Comparison of ENCODE assay signal across 24 cellular contexts in the genomic region with DNA sequence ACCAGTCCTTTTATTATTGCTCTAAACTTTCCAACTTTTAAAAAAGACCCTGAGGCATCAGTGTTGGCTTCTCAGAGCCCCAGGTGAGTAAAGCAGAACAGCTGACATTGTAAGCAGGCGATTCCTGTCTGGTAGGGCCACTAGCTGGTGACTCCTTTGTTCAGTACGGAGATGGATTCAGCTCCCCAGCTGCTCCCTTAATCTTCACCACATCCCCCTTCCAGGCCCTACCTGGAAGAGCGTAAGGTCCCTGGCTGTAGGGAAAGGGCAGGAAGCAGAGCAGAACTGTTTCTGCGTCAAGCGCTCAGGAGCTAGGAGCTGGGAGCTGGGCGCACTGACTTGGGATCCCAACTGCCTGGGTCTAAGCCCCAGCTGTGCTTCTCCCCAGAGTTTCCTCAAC.
DNase-seq lines count a peak whose midpoint lies in the region; ATAC-seq and TF ChIP-seq lines count a peak whose summit lies in the region.
"Had no signal": no experiment of that assay in that cellular context is flagged by ENCODE, and none has a peak within 500 bp of the region (broad histone marks: within the 10 kb centered on the region; RNA-seq: fewer than 3 reads in every experiment).

No MANE protein-coding gene starts in this region.

- no peak overlapping the region for H3T11ph ChIP-seq in H9 (ENCODE audit: low read length)

- ATAC-seq in WTC11: peak; percentile 76
- ATAC-seq in activated naive CD8-positive, alpha-beta T cell treated with anti-CD3 and anti-CD28 coated beads, Interleukin-2, amount 50 U/mL, for 24 hours: no peak
- no peak for ATAC-seq in activated naive CD4-positive, alpha-beta T cell treated with anti-CD3 and anti-CD28 coated beads, Interleukin-2, amount 50 U/mL, for 72 hours
- ATAC-seq: GM12878, Right ventricle myocardium inferior had no signal

- no peak overlapping the region for H2AFZ ChIP-seq in H9 (ENCODE audit: low read length)
- H2AFZ ChIP-seq in mesenchymal stem cell (ENCODE audit: low read depth, low read length): no peak overlapping the region

- DNase-seq in H9: peak; percentile 58
- peak; percentile 17 for DNase-seq in WTC11 (ENCODE audit: low spot score)
- DNase-seq in mesenchymal stem cell: no peak
- no peak for DNase-seq in MG63
- no peak for DNase-seq in activated naive CD8-positive, alpha-beta T cell treated with anti-CD3 and anti-CD28 coated beads, Interleukin-2, amount 50 U/mL, for 24 hours
- no peak for DNase-seq in NCI-H2107 treated with DMSO at 0.1 percent for 48 hours (lab: John Stamatoyannopoulos, UW; ENCODE audit: unreplicated experiment)
- no peak for DNase-seq in activated naive CD4-positive, alpha-beta T cell treated with anti-CD3 and anti-CD28 coated beads, Interleukin-2, amount 50 U/mL, for 72 hours (ENCODE audit: low spot score in 2 of 2)
- DNase-seq: BE2C; Calu3; CD4-positive, alpha-beta memory T cell; GOT3; Kasumi-1; MM.1S; NCI-H1105 treated with DMSO at 0.1 percent for 48 hours; NCI-H1694; NCI-H2107; NCI-H345; NCI-H526; NK-92 treated with Interleukin-12 subunit alpha and Interleukin-12 subunit beta, amount 100 ng/mL, for 24 hours; Peyer's patch had no signal

- H3K4me1 Mint-ChIP-seq in H9: peaks cover 51 to 59% of the 10 kb centered on the region in 2 experiments
- H3K4me1 Mint-ChIP-seq in WTC11: peaks cover 68% of the 10 kb centered on the region
- H3K4me1 Mint-ChIP-seq in activated naive CD8-positive, alpha-beta T cell treated with anti-CD3 and anti-CD28 coated beads, Interleukin-2, amount 50 U/mL, for 24 hours: no peaks in the 10 kb centered on the region
- H3K4me1 Mint-ChIP-seq: CD4-positive, alpha-beta memory T cell; IgD-negative memory B cell had no signal

- POLR2A ChIA-PET in WTC11 (lab: Charles Lee): no interaction called here

- H2AK5ac ChIP-seq in H9 (ENCODE audit: insufficient read length, low read length) (no peak overlapping the region), mesenchymal stem cell (ENCODE audit: low read length, severe bottlenecking) (no peak overlapping the region)

- H3K4me3 ChIP-seq in BLaER1: no peak overlapping the region
- H3K4me3 ChIP-seq in mesenchymal stem cell (ENCODE audit: insufficient read depth in 1 of 2, low read depth in 1 of 2, low read length in 2 of 2): no peak overlapping the region
- H3K4me3 ChIP-seq in MG63: no peak overlapping the region
- H3K4me3 ChIP-seq: GM12878, Peyer's patch had no signal

- no peaks in the 10 kb centered on the region for H3K79me2 ChIP-seq in H9 (ENCODE audit: insufficient read depth, low read length)

- H2BK15ac ChIP-seq in H9 (ENCODE audit: low read depth, low read length): no peak overlapping the region
- H2BK15ac ChIP-seq in mesenchymal stem cell (ENCODE audit: low read depth, poor library complexity, severe bottlenecking): no peak overlapping the region

- no peaks in the 10 kb centered on the region; the same call in 1 of the 2 replicates for H3K27me3 Mint-ChIP-seq in H9 (ENCODE audit: low read depth)
- no peaks in the 10 kb centered on the region for H3K27me3 Mint-ChIP-seq in WTC11 (ENCODE audit: low read depth)
- H3K27me3 Mint-ChIP-seq in activated naive CD8-positive, alpha-beta T cell treated with anti-CD3 and anti-CD28 coated beads, Interleukin-2, amount 50 U/mL, for 24 hours: no peaks in the 10 kb centered on the region
- H3K27me3 Mint-ChIP-seq: IgD-negative memory B cell had no signal

- no peak overlapping the region for H2BK5ac ChIP-seq in H9 (ENCODE audit: insufficient read length, low read length)
- H2BK5ac ChIP-seq in mesenchymal stem cell (ENCODE audit: low read depth, low read length, poor library complexity, severe bottlenecking): no peak overlapping the region

- H3K23me2 ChIP-seq in H9 (ENCODE audit: insufficient read length, low read depth, low read length, poor library complexity, severe bottlenecking): no peaks in the 10 kb centered on the region

- H4K5ac ChIP-seq in H9 (ENCODE audit: insufficient read length, low read depth, low read length): no peak overlapping the region

- H3K27ac ChIP-seq in BLaER1 (0 out of 2 replicates have a peak overlapping the region, but pooled peaks have one; percentile 18), H9 (ENCODE audit: insufficient read length, low read depth, low read length) (no peak overlapping the region), mesenchymal stem cell (ENCODE audit: low read length, poor library complexity, severe bottlenecking) (no peak overlapping the region)
- H3K27ac ChIP-seq: Peyer's patch had no signal

- H3K4me3 Mint-ChIP-seq in H9 (no peak overlapping the region), WTC11 (peak overlapping the region; percentile 4; the same call in 1 of the 2 replicates)
- no peak overlapping the region for H3K4me3 Mint-ChIP-seq in activated naive CD8-positive, alpha-beta T cell treated with anti-CD3 and anti-CD28 coated beads, Interleukin-2, amount 50 U/mL, for 24 hours
- H3K4me3 Mint-ChIP-seq: CD4-positive, alpha-beta memory T cell; IgD-negative memory B cell had no signal

- H3K23ac ChIP-seq in H9 (ENCODE audit: insufficient read length, low read depth, low read length) (no peak overlapping the region), mesenchymal stem cell (ENCODE audit: low read length in 2 of 2) (no peak overlapping the region)

- H4K91ac ChIP-seq in H9 (ENCODE audit: insufficient read length, low read depth, low read length): no peak overlapping the region
- no peak overlapping the region for H4K91ac ChIP-seq in mesenchymal stem cell (ENCODE audit: low read length)

- WGBS in H9 (ENCODE audit: extremely low coverage, insufficient read length, low lambda C conversion rate): no CpG with 5 or more reads among the region's 6 CpGs
- 77% methylated on average over 6 of the region's 6 CpGs for WGBS in mesenchymal stem cell

- no peak overlapping the region for H3K18ac ChIP-seq in H9 (ENCODE audit: insufficient read length, low read depth, low read length)
- no peak overlapping the region for H3K18ac ChIP-seq in mesenchymal stem cell (ENCODE audit: low read depth in 1 of 2, low read length in 2 of 2)

- no peak overlapping the region for H2BK12ac ChIP-seq in H9 (ENCODE audit: insufficient read length, low read depth, low read length)
- H2BK12ac ChIP-seq in mesenchymal stem cell (ENCODE audit: low read length in 2 of 2): no peak overlapping the region

- no peaks in the 10 kb centered on the region for H3K9me3 Mint-ChIP-seq in H9
- no peaks in the 10 kb centered on the region for H3K9me3 Mint-ChIP-seq in WTC11
- no peaks in the 10 kb centered on the region for H3K9me3 Mint-ChIP-seq in activated naive CD8-positive, alpha-beta T cell treated with anti-CD3 and anti-CD28 coated beads, Interleukin-2, amount 50 U/mL, for 24 hours
- H3K9me3 Mint-ChIP-seq in activated naive CD4-positive, alpha-beta T cell treated with anti-CD3 and anti-CD28 coated beads, Interleukin-2, amount 50 U/mL, for 72 hours: peaks cover 0 to 15% of the 10 kb centered on the region in 2 donors

- H3K36me3 Mint-ChIP-seq in H9 (ENCODE audit: insufficient read depth in 1 of 3, low read depth in 3 of 3) (no peaks in the 10 kb centered on the region), WTC11 (no peaks in the 10 kb centered on the region)
- H3K36me3 Mint-ChIP-seq in activated naive CD8-positive, alpha-beta T cell treated with anti-CD3 and anti-CD28 coated beads, Interleukin-2, amount 50 U/mL, for 24 hours (ENCODE audit: low read depth): no peaks in the 10 kb centered on the region
- no peaks in the 10 kb centered on the region for H3K36me3 Mint-ChIP-seq in activated naive CD4-positive, alpha-beta T cell treated with anti-CD3 and anti-CD28 coated beads, Interleukin-2, amount 50 U/mL, for 72 hours
- H3K36me3 Mint-ChIP-seq: CD4-positive, alpha-beta memory T cell; IgD-negative memory B cell had no signal

- H3K9me3 ChIP-seq in BLaER1 (no peaks in the 10 kb centered on the region), H9 (ENCODE audit: control insufficient read depth, low read depth, low read length) (no peaks in the 10 kb centered on the region), mesenchymal stem cell (ENCODE audit: control insufficient read depth, low read length) (no peaks in the 10 kb centered on the region), MG63 (no peaks in the 10 kb centered on the region; the same call in 1 of the 2 replicates)
- H3K9me3 ChIP-seq: BE2C, Peyer's patch had no signal

- H3K36me3 ChIP-seq in BLaER1: no peaks in the 10 kb centered on the region
- H3K36me3 ChIP-seq in mesenchymal stem cell (ENCODE audit: control insufficient read depth in 1 of 2, insufficient read depth in 2 of 2, low read depth in 1 of 2, low read length in 2 of 2): no peaks in the 10 kb centered on the region
- H3K36me3 ChIP-seq in MG63: no peaks in the 10 kb centered on the region
- H3K36me3 ChIP-seq: BE2C, Peyer's patch had no signal

- CTCF ChIA-PET in WTC11 (lab: Charles Lee): interaction anchor here (0.6 to 2.1 kb wide), 8 partner anchors 15 to 286 kb away, joined by 3 to 17 read pairs (median 6); no protein-coding TSS in a partner anchor

- no peaks in the 10 kb centered on the region for H3K79me1 ChIP-seq in H9 (ENCODE audit: insufficient read depth, low read depth, low read length, poor library complexity, severe bottlenecking)
- H3K79me1 ChIP-seq in mesenchymal stem cell (replicated peaks; ENCODE audit: low read length, poor library complexity, severe bottlenecking): no peaks in the 10 kb centered on the region

- TF ChIP-seq CTCF in H9 (conservative IDR thresholded peaks at IDR 0.05): no peak
- no peak for TF ChIP-seq CTCF in WTC11 (IDR thresholded peaks at IDR 0.05)

- no peak overlapping the region for H4K8ac ChIP-seq in H9 (replicated peaks; ENCODE audit: insufficient read length, low read depth, low read length)
- peak overlapping the region; percentile 2 for H4K8ac ChIP-seq in mesenchymal stem cell (ENCODE audit: low read length)

- H3K4ac ChIP-seq in H9 (ENCODE audit: low read depth, low read length) (no peak overlapping the region), mesenchymal stem cell (ENCODE audit: low read depth in 1 of 2, low read length in 2 of 2) (no peak overlapping the region)

- no peak overlapping the region for H3K56ac ChIP-seq in H9 (ENCODE audit: insufficient read length, low read depth, low read length)

- H3K4me1 ChIP-seq in BLaER1: peaks cover 18% of the 10 kb centered on the region
- peaks cover 12% of the 10 kb centered on the region; the same call in 1 of the 2 replicates for H3K4me1 ChIP-seq in H9 (ENCODE audit: insufficient read depth, low read length)
- H3K4me1 ChIP-seq in mesenchymal stem cell (ENCODE audit: control insufficient read depth, insufficient read depth, low read depth, low read length): peaks cover 3% of the 10 kb centered on the region
- H3K4me1 ChIP-seq: Peyer's patch had no signal

- H2BK20ac ChIP-seq in H9 (ENCODE audit: low read depth, low read length, poor library complexity, severe bottlenecking): no peak overlapping the region

- H4K20me1 ChIP-seq in BLaER1 (no peaks in the 10 kb centered on the region), H9 (ENCODE audit: control insufficient read depth, insufficient read depth, insufficient read length) (no peaks in the 10 kb centered on the region)

- H3K9ac ChIP-seq in BLaER1: no peak overlapping the region
- H3K9ac ChIP-seq in H9 (ENCODE audit: extremely low read depth, insufficient read length, low read length): no peak overlapping the region
- no peak overlapping the region for H3K9ac ChIP-seq in mesenchymal stem cell (ENCODE audit: low read length)

- H3K27ac Mint-ChIP-seq in H9 (peak overlapping the region in 2 of 3 experiments; percentile 53 to 63; a peak in 4 of 7 replicates), WTC11 (peak overlapping the region; percentile 73)
- H3K27ac Mint-ChIP-seq in activated naive CD8-positive, alpha-beta T cell treated with anti-CD3 and anti-CD28 coated beads, Interleukin-2, amount 50 U/mL, for 24 hours: no peak overlapping the region
- no peak overlapping the region for H3K27ac Mint-ChIP-seq in activated naive CD4-positive, alpha-beta T cell treated with anti-CD3 and anti-CD28 coated beads, Interleukin-2, amount 50 U/mL, for 72 hours
- H3K27ac Mint-ChIP-seq: CD4-positive, alpha-beta memory T cell; IgD-negative memory B cell had no signal

- H3K27me3 ChIP-seq in BLaER1 (no peaks in the 10 kb centered on the region), H9 (ENCODE audit: insufficient read depth, low read length) (no peaks in the 10 kb centered on the region), mesenchymal stem cell (ENCODE audit: control insufficient read depth in 1 of 2, insufficient read depth in 1 of 2, low read length in 2 of 2) (peaks cover 7 to 27% of the 10 kb centered on the region in 2 experiments), MG63 (no peaks in the 10 kb centered on the region)
- H3K27me3 ChIP-seq: BE2C, Peyer's patch had no signal

- peak overlapping the region; percentile 7; the same call in 1 of the 2 replicates for H3K14ac ChIP-seq in H9 (ENCODE audit: insufficient read depth, low read length)
- H3K14ac ChIP-seq in mesenchymal stem cell (ENCODE audit: low read length in 2 of 2): no peak overlapping the region

- H2BK120ac ChIP-seq in H9 (ENCODE audit: low read depth, low read length, poor library complexity, severe bottlenecking) (no peak overlapping the region), mesenchymal stem cell (ENCODE audit: low read depth, low read length) (no peak overlapping the region)

- H3K4me2 ChIP-seq in BLaER1 (peak overlapping the region; percentile 62), H9 (ENCODE audit: insufficient read depth, insufficient read length, low read length) (no peak overlapping the region), mesenchymal stem cell (ENCODE audit: low read length, poor library complexity, severe bottlenecking) (no peak overlapping the region)

Comparison
In these comparisons a context has a peak if more than half of its experiments do, and no peak if none do; other contexts are left out.
1. DNase-seq: peak in H9 (single experiment) and WTC11 (single experiment); none in mesenchymal stem cell (single experiment), MG63 (single experiment), activated naive CD8-positive, alpha-beta T cell treated with anti-CD3 and anti-CD28 coated beads, Interleukin-2, amount 50 U/mL, for 24 hours (single experiment), NCI-H2107 treated with DMSO at 0.1 percent for 48 hours (single experiment) and activated naive CD4-positive, alpha-beta T cell treated with anti-CD3 and anti-CD28 coated beads, Interleukin-2, amount 50 U/mL, for 72 hours (0 of 2).
2. H3K27ac Mint-ChIP-seq: peak in H9 (2 of 3) and WTC11 (single experiment); none in activated naive CD8-positive, alpha-beta T cell treated with anti-CD3 and anti-CD28 coated beads, Interleukin-2, amount 50 U/mL, for 24 hours (single experiment) and activated naive CD4-positive, alpha-beta T cell treated with anti-CD3 and anti-CD28 coated beads, Interleukin-2, amount 50 U/mL, for 72 hours (0 of 2).